ENCODE assay signal across 8 cellular contexts in the genomic region with DNA sequence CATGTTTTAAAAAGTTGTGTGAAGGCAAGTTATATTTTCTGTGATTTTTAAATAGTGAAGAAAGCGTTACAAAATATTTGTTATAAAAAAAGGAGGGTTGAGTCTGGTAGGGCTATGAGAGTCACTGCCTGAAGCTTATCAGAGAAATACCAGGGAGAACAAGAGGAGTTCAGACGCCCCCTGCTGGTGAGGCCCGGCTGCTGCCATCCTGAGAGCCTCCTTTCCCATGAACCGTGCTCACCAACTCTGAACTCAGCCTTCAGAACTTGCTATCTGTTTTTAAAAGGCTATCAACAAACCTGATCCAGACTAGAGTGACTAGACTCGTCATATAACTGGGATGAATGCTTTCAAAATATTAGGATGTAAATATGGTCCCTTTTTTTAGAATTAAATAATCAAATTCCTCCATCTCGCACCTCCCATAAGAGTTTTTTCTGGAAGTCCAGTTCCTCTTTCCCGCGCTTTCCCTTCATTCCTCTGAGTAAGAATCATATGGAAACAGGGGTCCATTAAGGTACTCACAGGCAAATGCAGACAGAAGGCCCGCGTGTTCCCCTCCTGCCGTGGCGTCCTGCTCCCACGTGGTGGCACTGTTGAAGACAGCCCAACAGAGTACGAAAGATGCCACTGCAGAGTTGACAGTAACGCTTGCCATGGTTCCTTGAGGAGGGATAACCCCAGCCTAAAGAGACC. TPM values are rescaled to one million over a fixed set of nuclear protein-coding genes. Genes with fewer than 3 reads are reported as not detected.
A peak's percentile ranks its signal among the peaks of the same experiment; 100 is the strongest.
DNase-seq lines count a peak whose midpoint lies in the region; ATAC-seq, FAIRE-seq and TF ChIP-seq lines count a peak whose summit lies in the region.

No MANE protein-coding gene starts in this region.

- H3K27me3 Mint-ChIP-seq in activated CD4-positive, alpha-beta T cell treated with anti-CD3 and anti-CD28 coated beads, Interleukin-2, amount 10 ng/mL, durations not matched to agents 7 days and 5 days = no peaks in the 10 kb centered on the region

- FAIRE-seq in GM19239 (lab: Jason Lieb, UNC) = peak; percentile 63

- POLR2A ChIA-PET in BJ (lab: Charles Lee) = no interaction called here
- POLR2A ChIA-PET in activated CD4-positive, alpha-beta T cell treated with anti-CD3 and anti-CD28 coated beads, Interleukin-2, amount 10 ng/mL, durations not matched to agents 7 days and 5 days (lab: Charles Lee) = no interaction called here

- no peaks in the 10 kb centered on the region for H3K27me3 ChIP-seq in BJ (ENCODE audit: control insufficient read depth, insufficient read depth, low read length)
- H3K27me3 ChIP-seq in lower lobe of right lung (ENCODE audit: low read depth) = no peaks in the 10 kb centered on the region

- no peak overlapping the region for H3K27ac ChIP-seq in lower lobe of right lung

- no peaks in the 10 kb centered on the region for H3K9me3 ChIP-seq in lower lobe of right lung

- ATAC-seq in HG03432 (IDR thresholded peaks at IDR 0.05; ENCODE audit: unreplicated experiment) = peak; percentile 91
- ATAC-seq in lower lobe of right lung = peak; percentile 92 to 94

- H3K4me3 Mint-ChIP-seq in activated CD4-positive, alpha-beta T cell treated with anti-CD3 and anti-CD28 coated beads, Interleukin-2, amount 10 ng/mL, durations not matched to agents 7 days and 5 days = no peak overlapping the region

- H3K9me3 Mint-ChIP-seq in activated CD4-positive, alpha-beta T cell treated with anti-CD3 and anti-CD28 coated beads, Interleukin-2, amount 10 ng/mL, durations not matched to agents 7 days and 5 days = no peaks in the 10 kb centered on the region

- peak; percentile 97 for TF ChIP-seq CTCF in BJ (IDR thresholded peaks at IDR 0.05; ENCODE audit: insufficient read depth, low read depth, low read length)
- TF ChIP-seq CTCF in lower lobe of right lung (IDR thresholded peaks at IDR 0.05) = peak; percentile 90

- peaks cover 18% of the 10 kb centered on the region for H3K4me1 ChIP-seq in lower lobe of right lung

- H3K4me3 ChIP-seq in BJ (ENCODE audit: low read depth, low read length) (no peak overlapping the region), lower lobe of right lung (no peak overlapping the region)

- no peaks in the 10 kb centered on the region for H3K36me3 Mint-ChIP-seq in activated CD4-positive, alpha-beta T cell treated with anti-CD3 and anti-CD28 coated beads, Interleukin-2, amount 10 ng/mL, durations not matched to agents 7 days and 5 days (ENCODE audit: low read depth)

- no peak overlapping the region for H3K27ac Mint-ChIP-seq in activated CD4-positive, alpha-beta T cell treated with anti-CD3 and anti-CD28 coated beads, Interleukin-2, amount 10 ng/mL, durations not matched to agents 7 days and 5 days

- DNase-seq in BJ (ENCODE audit: low read depth) (no peak), GM19239 (ENCODE audit: insufficient read length, low spot score) (peak; percentile 32), NCI-H526 (lab: John Stamatoyannopoulos, UW) (peak; percentile 60 to 83), dermis blood vessel endothelial cell (peak; percentile 81), lower lobe of right lung (peak; percentile 87)
- peak; percentile 73 for DNase-seq in activated CD4-positive, alpha-beta T cell treated with anti-CD3 and anti-CD28 coated beads, Interleukin-2, amount 10 ng/mL, durations not matched to agents 7 days and 5 days
- peak; percentile 16 for DNase-seq in stimulated activated CD8-positive, alpha-beta memory T cell treated with anti-CD3 and anti-CD28 coated beads, Interleukin-12 subunit alpha, Interleukin-12 subunit beta, amount 100 ng/mL, for 4 hours (ENCODE audit: low read depth)

- H3K36me3 ChIP-seq in BJ (ENCODE audit: control insufficient read depth, insufficient read depth, low read length) (no peaks in the 10 kb centered on the region), lower lobe of right lung (no peaks in the 10 kb centered on the region)

- peaks cover 5% of the 10 kb centered on the region for H3K4me1 Mint-ChIP-seq in activated CD4-positive, alpha-beta T cell treated with anti-CD3 and anti-CD28 coated beads, Interleukin-2, amount 10 ng/mL, durations not matched to agents 7 days and 5 days

- CTCF ChIA-PET in BJ (lab: Yijun Ruan, JAX) = interaction anchor here (0.6 to 2.1 kb wide), 30 partner anchors 8 to 471 kb away, joined by 3 to 18 read pairs (median 4); a partner anchor contains a TSS
- CTCF ChIA-PET in activated CD4-positive, alpha-beta T cell treated with anti-CD3 and anti-CD28 coated beads, Interleukin-2, amount 10 ng/mL, durations not matched to agents 7 days and 5 days (lab: Charles Lee) = interaction anchor here (0.6 kb wide), 1 partner anchor 26 kb away, joined by 3 read pairs; a partner anchor contains a TSS

- intact Hi-C loops in lower lobe of right lung (cut with DNase I) = no loop called here

RNA-seq across cellular contexts. Expression of a gene that starts 26.2 kb away (rescaled TPM):
- polyA plus RNA-seq in BJ (2011; rRNA removed) = 1.6 and 2.6 TPM in 2 replicates
- polyA minus RNA-seq in BJ (2011; rRNA and poly(A)+ RNA removed) = 1.6 and 2.0 TPM in 2 replicates
- under 1 TPM; 0.85 to 0.92 TPM for total RNA-seq in activated CD4-positive, alpha-beta T cell treated with anti-CD3 and anti-CD28 coated beads, Interleukin-2, amount 10 ng/mL, durations not matched to agents 7 days and 5 days
- total RNA-seq in dermis blood vessel endothelial cell (1.3 and 2.9 TPM in 2 replicates), lower lobe of right lung (32.4 TPM)
